1 cellular context compared by ENCODE assay signal in genomic region chr15:62262305-62262941, GRCh38.
TF ChIP-seq lines count a peak whose summit lies in the region.

No MANE protein-coding gene starts in this region.

TF ChIP-seq in WTC11, 78 proteins besides CTCF, POLR2A, EP300 and RAD21 (continued from another document):
- no peak for TF ChIP-seq E2F4 (CRISPR knock-in tag; IDR thresholded peaks at IDR 0.05; ENCODE audit: borderline replicate concordance, low read depth)
- no peak for TF ChIP-seq SOX15 (CRISPR knock-in tag; IDR thresholded peaks at IDR 0.05)
- no peak for TF ChIP-seq FOXJ3 (CRISPR knock-in tag; IDR thresholded peaks at IDR 0.05; ENCODE audit: borderline replicate concordance)
- TF ChIP-seq, protein P1, sequence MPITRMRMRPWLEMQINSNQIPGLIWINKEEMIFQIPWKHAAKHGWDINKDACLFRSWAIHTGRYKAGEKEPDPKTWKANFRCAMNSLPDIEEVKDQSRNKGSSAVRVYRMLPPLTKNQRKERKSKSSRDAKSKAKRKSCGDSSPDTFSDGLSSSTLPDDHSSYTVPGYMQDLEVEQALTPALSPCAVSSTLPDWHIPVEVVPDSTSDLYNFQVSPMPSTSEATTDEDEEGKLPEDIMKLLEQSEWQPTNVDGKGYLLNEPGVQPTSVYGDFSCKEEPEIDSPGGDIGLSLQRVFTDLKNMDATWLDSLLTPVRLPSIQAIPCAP (CRISPR knock-in tag; IDR thresholded peaks at IDR 0.05), result no peak
- TF ChIP-seq ATF3 (CRISPR knock-in tag; conservative IDR thresholded peaks at IDR 0.05), result no peak
- no peak for TF ChIP-seq STAT6 (CRISPR knock-in tag; conservative IDR thresholded peaks at IDR 0.05; ENCODE audit: low read depth)
- no peak for TF ChIP-seq SMAD4 (CRISPR knock-in tag; IDR thresholded peaks at IDR 0.05)
- TF ChIP-seq EMX1 (CRISPR knock-in tag; IDR thresholded peaks at IDR 0.05), result no peak
- TF ChIP-seq SP1 (CRISPR knock-in tag; conservative IDR thresholded peaks at IDR 0.05), result no peak
- TF ChIP-seq TP53 (CRISPR knock-in tag; IDR thresholded peaks at IDR 0.05), result no peak
- no peak for TF ChIP-seq JUN (CRISPR knock-in tag; IDR thresholded peaks at IDR 0.05)
- no peak for TF ChIP-seq ATF6 (CRISPR knock-in tag; IDR thresholded peaks at IDR 0.05)
- TF ChIP-seq JAZF1 (CRISPR knock-in tag; IDR thresholded peaks at IDR 0.05), result no peak
